In the genomic region with DNA sequence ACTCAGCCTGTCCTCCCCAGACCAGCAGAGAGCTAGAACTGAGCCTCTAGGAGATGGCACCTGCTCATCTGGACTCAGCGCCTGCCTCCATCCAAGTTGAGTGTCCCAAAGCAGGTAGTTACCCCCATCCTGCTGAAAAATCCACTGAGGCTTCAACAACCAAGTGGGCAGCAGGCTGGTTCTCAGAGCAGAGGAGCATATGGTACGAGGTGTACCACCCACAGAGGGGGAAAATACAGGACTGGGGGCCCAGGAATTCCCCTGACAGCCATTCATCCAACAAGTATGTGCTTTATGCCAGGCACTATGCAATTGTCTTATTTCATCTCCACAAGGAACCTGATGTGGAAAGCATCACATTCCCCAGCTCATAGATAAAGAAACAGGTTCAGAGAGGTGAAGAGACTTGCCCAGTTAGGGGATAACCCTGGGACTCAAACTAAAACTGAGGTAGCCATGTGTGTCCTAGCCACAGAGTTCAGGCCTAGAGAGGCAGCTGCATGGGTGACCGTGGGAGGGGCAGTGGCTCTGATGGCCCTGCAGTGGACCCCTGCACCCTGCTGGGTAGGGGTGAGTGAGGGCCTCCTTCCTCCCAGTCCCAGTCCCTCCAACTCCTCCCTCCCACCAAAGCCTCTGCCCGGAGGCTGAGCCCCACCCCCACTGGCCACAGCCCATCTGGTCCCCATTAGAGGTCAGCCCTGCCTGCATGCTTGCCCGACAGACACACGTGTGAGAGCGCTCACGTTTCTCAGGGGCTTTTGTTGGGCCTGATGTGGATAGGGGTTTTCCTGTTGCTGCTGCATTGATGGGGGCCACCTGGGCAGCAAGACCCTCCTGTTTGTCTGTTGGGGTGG, we compare ENCODE assay signal across 10 cellular contexts.
A peak's percentile ranks its signal among the peaks of the same experiment; 100 is the strongest.
DNase-seq lines count a peak whose midpoint lies in the region; ATAC-seq and TF ChIP-seq lines count a peak whose summit lies in the region.
"Had no signal": no experiment of that assay in that cellular context is flagged by ENCODE, and none has a peak within 500 bp of the region (broad histone marks: within the 10 kb centered on the region; RNA-seq: fewer than 3 reads in every experiment).

No MANE protein-coding gene starts in this region.

- no peaks in the 10 kb centered on the region for H3K79me2 ChIP-seq in MM.1S (ENCODE audit: low read length)

- no peak overlapping the region for H3K9ac ChIP-seq in MM.1S (ENCODE audit: low read length)

- no peak overlapping the region for H3K27ac ChIP-seq in MM.1S (ENCODE audit: low read length)

- ATAC-seq in GM19023 (IDR thresholded peaks at IDR 0.05; ENCODE audit: unreplicated experiment) = peak; percentile 73
- ATAC-seq in HG02884 (IDR thresholded peaks at IDR 0.05; ENCODE audit: unreplicated experiment) = peak; percentile 63
- peak; percentile 10 for ATAC-seq in stimulated activated naive CD8-positive, alpha-beta T cell treated with anti-CD3 and anti-CD28 coated beads, Interleukin-15, Interleukin-2, amounts not matched to agents 100 U/mL and 50 U/mL, for 24 hours
- ATAC-seq: stimulated activated naive CD8-positive, alpha-beta T cell treated with anti-CD3 and anti-CD28 coated beads, Interleukin-15, amount 100 ng/mL, for 72 hours had no signal

- no peaks in the 10 kb centered on the region for H3F3A ChIP-seq in MM.1S (ENCODE audit: insufficient read depth, low read length)

- no peaks in the 10 kb centered on the region for H3K36me3 ChIP-seq in MM.1S (replicated peaks; ENCODE audit: insufficient read depth, low read length)

- no peak overlapping the region for H3K4me2 ChIP-seq in MM.1S (ENCODE audit: low read depth, low read length)

- H3K4me3 ChIP-seq in astrocyte of the spinal cord (ENCODE audit: low read depth, low read length) (no peak overlapping the region), MM.1S (ENCODE audit: low read length) (no peak overlapping the region)

- no peak for TF ChIP-seq CTCF in astrocyte of the spinal cord (IDR thresholded peaks at IDR 0.05; ENCODE audit: low read depth, low read length)
- TF ChIP-seq CTCF in MM.1S (IDR thresholded peaks at IDR 0.05; ENCODE audit: low read length) = no peak

- H3K9me2 ChIP-seq in MM.1S (replicated peaks; ENCODE audit: insufficient read depth, low read length) = no peaks in the 10 kb centered on the region

- DNase-seq in astrocyte of the spinal cord (ENCODE audit: low read depth, low spot score) (peak; percentile 68), COLO829 (ENCODE audit: low spot score) (no peak), AML-193 (lab: John Stamatoyannopoulos, UW) (no peak), MM.1S (no peak), middle frontal gyrus (ENCODE audit: extremely low spot score, low spot score) (no peak)
- DNase-seq in stimulated activated naive CD8-positive, alpha-beta T cell treated with anti-CD3 and anti-CD28 coated beads, Interleukin-15, Interleukin-2, amounts not matched to agents 100 U/mL and 50 U/mL, for 24 hours = no peak
- DNase-seq: activated T-cell treated with anti-CD3 and anti-CD28 coated beads, Interleukin-2, amount 50 U/mL, for 48 hours had no signal

- no peak overlapping the region for H2AFZ ChIP-seq in MM.1S (ENCODE audit: low read length)

- H3K4me1 ChIP-seq in MM.1S (ENCODE audit: low read length) = no peaks in the 10 kb centered on the region

- H3K9me3 ChIP-seq in MM.1S (replicated peaks; ENCODE audit: insufficient read depth, low read length) = no peaks in the 10 kb centered on the region

- H3K27me3 ChIP-seq in MM.1S (replicated peaks; ENCODE audit: insufficient read depth, low read length) = no peaks in the 10 kb centered on the region

- no peaks in the 10 kb centered on the region for H4K20me1 ChIP-seq in MM.1S (ENCODE audit: insufficient read depth, low read length)

- in situ Hi-C loops in astrocyte of the spinal cord (cut with HindIII; ENCODE audit: low sequenced_read_pairs) = no loop called here

Comparison
In these comparisons a context has a peak if more than half of its experiments do, and no peak if none do; other contexts are left out.
1. ATAC-seq: peak in every context shown above with its lines; median percentile 73 in GM19023; 63 in HG02884; 10 in stimulated activated naive CD8-positive, alpha-beta T cell treated with anti-CD3 and anti-CD28 coated beads, Interleukin-15, Interleukin-2, amounts not matched to agents 100 U/mL and 50 U/mL, for 24 hours.